In the genomic region with DNA sequence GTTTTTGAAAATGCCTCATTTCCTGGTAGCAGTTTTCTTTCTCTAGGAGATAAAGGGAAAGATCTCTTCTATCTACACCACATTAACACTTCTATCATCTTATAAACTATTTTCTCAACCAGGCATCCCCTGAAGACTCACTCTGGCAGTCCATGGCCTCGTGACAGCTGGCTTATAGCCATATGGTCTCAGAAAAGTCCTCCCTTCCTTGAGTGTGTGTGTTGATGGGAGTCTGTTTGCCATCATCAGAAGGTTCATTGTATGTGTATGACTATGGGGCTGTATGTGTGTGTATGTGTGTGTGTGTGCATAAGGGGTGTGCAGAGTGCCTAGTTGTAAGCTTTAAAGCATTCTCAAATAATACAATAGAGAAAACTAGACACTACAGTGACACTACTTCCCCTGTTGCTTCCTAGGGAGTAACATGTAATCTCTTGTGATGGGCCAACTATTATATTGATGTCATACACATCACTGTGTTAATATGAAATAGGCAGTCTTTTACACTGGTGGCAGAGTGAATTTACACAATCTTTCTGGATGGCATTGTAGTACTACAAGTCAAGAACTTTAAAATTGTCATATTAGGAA, we compare ENCODE assay signal across 9 cellular contexts.
DNase-seq lines count a peak whose midpoint lies in the region; ATAC-seq and TF ChIP-seq lines count a peak whose summit lies in the region.
"Had no signal": no experiment of that assay in that cellular context is flagged by ENCODE, and none has a peak within 500 bp of the region (broad histone marks: within the 10 kb centered on the region; RNA-seq: fewer than 3 reads in every experiment).

No MANE protein-coding gene starts in this region.

- no peak overlapping the region for H3K18ac ChIP-seq in trophoblast cell (ENCODE audit: low read length)

- no peak overlapping the region for H3K27ac ChIP-seq in trophoblast cell (ENCODE audit: low read depth, low read length)

- H2BK120ac ChIP-seq in trophoblast cell (ENCODE audit: insufficient read depth, low read length, poor library complexity), result no peak overlapping the region

- no peak overlapping the region for H2AK5ac ChIP-seq in trophoblast cell (ENCODE audit: low read length)

- intact Hi-C loops in left ventricle myocardium superior (cut with micrococcal nuclease), result no loop called here

- H3K23ac ChIP-seq in trophoblast cell (ENCODE audit: low read length), result no peak overlapping the region

- H3K79me1 ChIP-seq in trophoblast cell (ENCODE audit: low read length), result no peaks in the 10 kb centered on the region

- no peaks in the 10 kb centered on the region for H3K4me1 ChIP-seq in trophoblast cell (ENCODE audit: control insufficient read depth in 1 of 2, insufficient read depth in 2 of 2, low read length in 2 of 2)

- no peak for TF ChIP-seq CTCF in astrocyte of the spinal cord (IDR thresholded peaks at IDR 0.05; ENCODE audit: low read depth, low read length)

- no peak overlapping the region for H3K4me2 ChIP-seq in trophoblast cell (ENCODE audit: low read length)

- no peak overlapping the region for H4K91ac ChIP-seq in trophoblast cell (ENCODE audit: low read depth, low read length)

- no peaks in the 10 kb centered on the region for H3K36me3 ChIP-seq in trophoblast cell (ENCODE audit: control insufficient read depth in 1 of 2, insufficient read depth in 2 of 2, low read length in 2 of 2)

- H4K8ac ChIP-seq in trophoblast cell (ENCODE audit: low read depth, low read length), result no peak overlapping the region

- H3K4ac ChIP-seq in trophoblast cell (ENCODE audit: low read depth, low read length), result no peak overlapping the region

- H3K79me2 ChIP-seq in trophoblast cell (ENCODE audit: control insufficient read depth, insufficient read depth, low read length, poor library complexity), result no peaks in the 10 kb centered on the region

- H4K12ac ChIP-seq in trophoblast cell (ENCODE audit: low read depth, low read length), result no peak overlapping the region

- H3K9ac ChIP-seq in trophoblast cell (ENCODE audit: low read length), result no peak overlapping the region

- peak; percentile 47 for ATAC-seq in left ventricle myocardium superior

- no peaks in the 10 kb centered on the region for H3K27me3 ChIP-seq in trophoblast cell (ENCODE audit: insufficient read depth, low read length)

- H2BK12ac ChIP-seq in trophoblast cell (ENCODE audit: low read length), result no peak overlapping the region

- H3K9me3 ChIP-seq in trophoblast cell (ENCODE audit: insufficient read depth, low read depth, low read length), result no peaks in the 10 kb centered on the region

- no peak overlapping the region for H2AFZ ChIP-seq in trophoblast cell (ENCODE audit: insufficient read depth, low read length, poor library complexity)

- peak; percentile 78 for DNase-seq in HT1080 (ENCODE audit: low read depth)
- DNase-seq in astrocyte of the spinal cord (ENCODE audit: low read depth, low spot score), result peak; percentile 24
- DNase-seq in left ventricle myocardium superior, result no peak
- DNase-seq in superior temporal gyrus (ENCODE audit: extremely low spot score), result peak; percentile 14
- DNase-seq in NCI-H146 treated with DMSO at 0.1 percent for 48 hours (lab: John Stamatoyannopoulos, UW; ENCODE audit: unreplicated experiment), result no peak
- DNase-seq in activated CD4-positive, alpha-beta T cell treated with anti-CD3 and anti-CD28 coated beads, Interleukin-2, amount 50 U/mL, for 48 hours, result no peak
- DNase-seq in trophoblast cell, result no peak
- DNase-seq in hypothalamus (lab: John Stamatoyannopoulos, UW), result no peak
- DNase-seq: NCI-H510A treated with DMSO at 0.1 percent for 48 hours had no signal

- no CpG with 5 or more reads among the region's 1 CpG for WGBS in trophoblast cell (ENCODE audit: extremely low coverage, insufficient coverage, insufficient read length)

- H2BK5ac ChIP-seq in trophoblast cell (ENCODE audit: low read depth, low read length, poor library complexity), result no peak overlapping the region

- in situ Hi-C loops in astrocyte of the spinal cord (cut with HindIII; ENCODE audit: low sequenced_read_pairs), result no loop called here

- H3K14ac ChIP-seq in trophoblast cell (ENCODE audit: low read length), result no peak overlapping the region

- H3K4me3 ChIP-seq in astrocyte of the spinal cord (ENCODE audit: low read depth, low read length) (no peak overlapping the region), trophoblast cell (ENCODE audit: low read depth, low read length) (no peak overlapping the region)

Comparison
In these comparisons a context has a peak if more than half of its experiments do, and no peak if none do; other contexts are left out.
1. DNase-seq: peak in HT1080 (single experiment), astrocyte of the spinal cord (single experiment) and superior temporal gyrus (single experiment); none in left ventricle myocardium superior (single experiment), NCI-H146 treated with DMSO at 0.1 percent for 48 hours (single experiment), activated CD4-positive, alpha-beta T cell treated with anti-CD3 and anti-CD28 coated beads, Interleukin-2, amount 50 U/mL, for 48 hours (0 of 2), trophoblast cell (0 of 2) and hypothalamus (0 of 51).